9 cellular contexts compared by ENCODE assay signal in the genomic region with DNA sequence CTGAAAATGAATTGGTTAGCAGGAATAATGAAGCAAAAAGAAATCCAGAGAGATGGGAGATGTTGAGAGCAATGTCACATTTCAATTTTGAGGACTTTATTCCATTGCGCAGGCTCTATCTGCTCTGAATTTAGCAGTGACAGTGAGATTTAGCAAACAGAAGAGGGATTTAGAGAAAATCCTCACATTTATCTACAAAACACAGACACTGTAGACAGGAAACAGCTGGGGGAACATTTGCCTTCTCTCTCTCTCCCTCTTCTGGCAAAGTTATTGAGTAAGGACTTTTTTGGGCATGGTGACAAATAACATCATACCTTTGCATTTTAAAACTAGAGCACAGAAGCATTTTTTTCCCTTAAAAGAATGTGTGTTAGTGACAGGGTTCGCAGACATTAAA. TPM values are rescaled to one million over a fixed set of nuclear protein-coding genes. Genes with fewer than 3 reads are reported as not detected.
DNase-seq lines count a peak whose midpoint lies in the region; ATAC-seq and TF ChIP-seq lines count a peak whose summit lies in the region.
"Had no signal": no experiment of that assay in that cellular context is flagged by ENCODE, and none has a peak within 500 bp of the region (broad histone marks: within the 10 kb centered on the region; RNA-seq: fewer than 3 reads in every experiment).

Gene IGF1 (minus strand): TSS at position 163 of the 400 bp plus-strand sequence. CDS start 182 bp downstream, outside the sequence.

- POLR2A ChIA-PET in activated CD4-positive, alpha-beta T cell treated with anti-CD3 and anti-CD28 coated beads for 36 hours (lab: Charles Lee): no interaction called here

- H3K27ac Mint-ChIP-seq in activated CD4-positive, alpha-beta T cell treated with anti-CD3 and anti-CD28 coated beads for 36 hours: peak within 1 kb of the TSS; percentile 33
- H3K27ac Mint-ChIP-seq in type B pancreatic cell (no peak within 1 kb of the TSS), neural progenitor cell (no peak within 1 kb of the TSS)

- H3F3A ChIP-seq in neural progenitor cell (ENCODE audit: low read depth): no peaks in the 10 kb centered on the region

- H3K9me3 ChIP-seq in body of pancreas (no peaks in the 10 kb centered on the region), lower lobe of right lung (no peaks in the 10 kb centered on the region), neural progenitor cell (ENCODE audit: low read depth) (no peaks in the 10 kb centered on the region), MG63 (no peaks in the 10 kb centered on the region)

- H3K4me3 Mint-ChIP-seq in activated CD4-positive, alpha-beta T cell treated with anti-CD3 and anti-CD28 coated beads for 36 hours: no peak within 1 kb of the TSS
- H3K4me3 Mint-ChIP-seq in type B pancreatic cell (no peak within 1 kb of the TSS), neural progenitor cell (no peak within 1 kb of the TSS)

- H4K20me1 ChIP-seq in neural progenitor cell (ENCODE audit: low read depth): no peaks in the 10 kb centered on the region

- WGBS in body of pancreas, 2 donors: 18 to 22% methylated on average over 2 of the region's 2 CpGs

- H3K36me3 ChIP-seq in body of pancreas (replicated peaks in 1 of 2; ENCODE audit: insufficient read depth in 1 of 2, low read depth in 2 of 2): no peaks in the 10 kb centered on the region
- H3K36me3 ChIP-seq in lower lobe of right lung: no peaks in the 10 kb centered on the region
- H3K36me3 ChIP-seq in neural progenitor cell: no peaks in the 10 kb centered on the region
- no peaks in the 10 kb centered on the region for H3K36me3 ChIP-seq in MG63

- peaks cover 6% of the 10 kb centered on the region for H3K27me3 Mint-ChIP-seq in activated CD4-positive, alpha-beta T cell treated with anti-CD3 and anti-CD28 coated beads for 36 hours
- no peaks in the 10 kb centered on the region for H3K27me3 Mint-ChIP-seq in type B pancreatic cell
- H3K27me3 Mint-ChIP-seq in neural progenitor cell (ENCODE audit: insufficient read depth, low read depth): no peaks in the 10 kb centered on the region

- H3K27me3 ChIP-seq in body of pancreas (no peaks in the 10 kb centered on the region), lower lobe of right lung (ENCODE audit: low read depth) (no peaks in the 10 kb centered on the region), neural progenitor cell (no peaks in the 10 kb centered on the region), MG63 (no peaks in the 10 kb centered on the region)

- peaks cover 25% of the 10 kb centered on the region for H3K4me1 ChIP-seq in body of pancreas
- peaks cover 38% of the 10 kb centered on the region for H3K4me1 ChIP-seq in lower lobe of right lung
- peaks cover 24% of the 10 kb centered on the region for H3K4me1 ChIP-seq in neural progenitor cell

- H3K4me3 ChIP-seq in body of pancreas: no peak within 1 kb of the TSS
- peak within 1 kb of the TSS; percentile 43 for H3K4me3 ChIP-seq in lower lobe of right lung
- no peak within 1 kb of the TSS for H3K4me3 ChIP-seq in neural progenitor cell
- no peak within 1 kb of the TSS for H3K4me3 ChIP-seq in MG63

- CTCF ChIA-PET in activated CD4-positive, alpha-beta T cell treated with anti-CD3 and anti-CD28 coated beads for 36 hours (lab: Charles Lee): no interaction called here

- TF ChIP-seq POLR2A in body of pancreas (IDR thresholded peaks at IDR 0.05): no peak

- peak in 1 of 7 experiments; percentile 25 for TF ChIP-seq CTCF in body of pancreas (IDR thresholded peaks at IDR 0.05)
- TF ChIP-seq CTCF in lower lobe of right lung (IDR thresholded peaks at IDR 0.05): no peak
- no peak for TF ChIP-seq CTCF in type B pancreatic cell (conservative IDR thresholded peaks at IDR 0.05)
- TF ChIP-seq CTCF in neural progenitor cell (IDR thresholded peaks at IDR 0.05): no peak

- no peak for DNase-seq in activated CD4-positive, alpha-beta T cell treated with anti-CD3 and anti-CD28 coated beads for 36 hours
- no peak for DNase-seq in activated CD4-positive, alpha-beta T cell treated with anti-CD3 and anti-CD28 coated beads, Interleukin-2, amount 50 U/mL, for 48 hours
- DNase-seq in body of pancreas (no peak), lower lobe of right lung (no peak), type B pancreatic cell (ENCODE audit: extremely low spot score, unreplicated experiment) (no peak), neural progenitor cell (ENCODE audit: low spot score) (no peak), MG63 (no peak), NCI-H748 treated with DMSO at 0.1 percent for 48 hours (lab: John Stamatoyannopoulos, UW) (no peak)

- no peak for ATAC-seq in activated CD4-positive, alpha-beta T cell treated with anti-CD3 and anti-CD28 coated beads for 36 hours
- ATAC-seq in body of pancreas (peak; percentile 36), lower lobe of right lung (peak in 1 of 2 donors; percentile 22)

- H3K27ac ChIP-seq in body of pancreas (no peak within 1 kb of the TSS), lower lobe of right lung (peak within 1 kb of the TSS; percentile 43), neural progenitor cell (no peak within 1 kb of the TSS)
- H3K27ac ChIP-seq: epithelial cell of prostate had no signal

- H2AFZ ChIP-seq in neural progenitor cell (replicated peaks): no peak within 1 kb of the TSS

- no peaks in the 10 kb centered on the region for H3K79me2 ChIP-seq in neural progenitor cell (ENCODE audit: low read depth)

- no peak within 1 kb of the TSS for H3K4me2 ChIP-seq in neural progenitor cell

- no peak within 1 kb of the TSS for H3K9ac ChIP-seq in neural progenitor cell

- intact Hi-C loops in activated CD4-positive, alpha-beta T cell treated with anti-CD3 and anti-CD28 coated beads for 36 hours (cut with DNase I, micrococcal nuclease): loop anchor here in 1 of 2 experiments (5.0 to 10.0 kb wide), 2 partner anchors 108 to 386 kb away; no protein-coding TSS in a partner anchor
- intact Hi-C loops in body of pancreas (cut with DNase I): loop anchor here (10.0 kb wide), 1 partner anchor 176 kb away; no protein-coding TSS in a partner anchor
- intact Hi-C loops in lower lobe of right lung (cut with DNase I): loop anchor here (5.0 kb wide), 1 partner anchor 538 kb away; no protein-coding TSS in a partner anchor

- peaks cover 34% of the 10 kb centered on the region for H3K4me1 Mint-ChIP-seq in activated CD4-positive, alpha-beta T cell treated with anti-CD3 and anti-CD28 coated beads for 36 hours
- H3K4me1 Mint-ChIP-seq in type B pancreatic cell (ENCODE audit: unreplicated experiment) (peaks cover 8% of the 10 kb centered on the region), neural progenitor cell (no peaks in the 10 kb centered on the region)

- H3K36me3 Mint-ChIP-seq in activated CD4-positive, alpha-beta T cell treated with anti-CD3 and anti-CD28 coated beads for 36 hours (ENCODE audit: low read depth): no peaks in the 10 kb centered on the region
- H3K36me3 Mint-ChIP-seq in type B pancreatic cell (no peaks in the 10 kb centered on the region), neural progenitor cell (no peaks in the 10 kb centered on the region)

- H3K9me3 Mint-ChIP-seq in activated CD4-positive, alpha-beta T cell treated with anti-CD3 and anti-CD28 coated beads for 36 hours (ENCODE audit: low read depth): no peaks in the 10 kb centered on the region
- H3K9me3 Mint-ChIP-seq in type B pancreatic cell (no peaks in the 10 kb centered on the region), neural progenitor cell (no peaks in the 10 kb centered on the region)

RNA-seq across cellular contexts. Expression of gene IGF1, which starts in this region (rescaled TPM):
- total RNA-seq in activated CD4-positive, alpha-beta T cell treated with anti-CD3 and anti-CD28 coated beads for 36 hours: not detected
- total RNA-seq in body of pancreas (10 to 100 TPM; 15.8 to 44.8 TPM), lower lobe of right lung (16.9 TPM), type B pancreatic cell (ENCODE audit: low replicate concordance) (8.4 and 16.1 TPM in 2 replicates), neural progenitor cell (ENCODE audit: low replicate concordance) (not detected in 2 replicates)
- not detected in 2 replicates for total RNA-seq in MG63 (2014; rRNA removed; shearing (Covaris generic); ENCODE audit: low replicate concordance)
